1 cellular context compared by ENCODE assay signal in the genomic region with DNA sequence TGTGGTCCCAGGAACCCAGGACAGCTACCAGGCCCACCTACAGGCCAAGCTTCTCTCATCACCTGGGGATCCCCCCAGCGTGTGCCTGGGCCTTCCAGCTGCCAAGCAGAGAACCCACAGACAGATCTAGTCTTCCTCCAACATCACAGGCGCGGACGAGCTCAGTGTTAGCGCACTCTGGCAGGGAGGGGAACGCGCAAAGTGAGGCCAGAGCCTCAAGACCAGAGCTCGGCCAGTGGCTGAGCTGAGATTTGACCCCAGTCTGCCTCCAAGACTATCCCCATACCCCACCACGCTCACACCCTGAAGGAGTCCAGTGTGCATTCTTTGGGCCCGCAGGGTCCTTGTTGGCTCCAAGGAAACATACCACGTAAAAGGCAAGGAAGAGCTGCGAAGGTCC.
TF ChIP-seq lines count a peak whose summit lies in the region.

No MANE protein-coding gene starts in this region.

TF ChIP-seq in HepG2, 621 proteins besides CTCF, POLR2A, EP300 and RAD21:
- TF ChIP-seq, protein P1, sequence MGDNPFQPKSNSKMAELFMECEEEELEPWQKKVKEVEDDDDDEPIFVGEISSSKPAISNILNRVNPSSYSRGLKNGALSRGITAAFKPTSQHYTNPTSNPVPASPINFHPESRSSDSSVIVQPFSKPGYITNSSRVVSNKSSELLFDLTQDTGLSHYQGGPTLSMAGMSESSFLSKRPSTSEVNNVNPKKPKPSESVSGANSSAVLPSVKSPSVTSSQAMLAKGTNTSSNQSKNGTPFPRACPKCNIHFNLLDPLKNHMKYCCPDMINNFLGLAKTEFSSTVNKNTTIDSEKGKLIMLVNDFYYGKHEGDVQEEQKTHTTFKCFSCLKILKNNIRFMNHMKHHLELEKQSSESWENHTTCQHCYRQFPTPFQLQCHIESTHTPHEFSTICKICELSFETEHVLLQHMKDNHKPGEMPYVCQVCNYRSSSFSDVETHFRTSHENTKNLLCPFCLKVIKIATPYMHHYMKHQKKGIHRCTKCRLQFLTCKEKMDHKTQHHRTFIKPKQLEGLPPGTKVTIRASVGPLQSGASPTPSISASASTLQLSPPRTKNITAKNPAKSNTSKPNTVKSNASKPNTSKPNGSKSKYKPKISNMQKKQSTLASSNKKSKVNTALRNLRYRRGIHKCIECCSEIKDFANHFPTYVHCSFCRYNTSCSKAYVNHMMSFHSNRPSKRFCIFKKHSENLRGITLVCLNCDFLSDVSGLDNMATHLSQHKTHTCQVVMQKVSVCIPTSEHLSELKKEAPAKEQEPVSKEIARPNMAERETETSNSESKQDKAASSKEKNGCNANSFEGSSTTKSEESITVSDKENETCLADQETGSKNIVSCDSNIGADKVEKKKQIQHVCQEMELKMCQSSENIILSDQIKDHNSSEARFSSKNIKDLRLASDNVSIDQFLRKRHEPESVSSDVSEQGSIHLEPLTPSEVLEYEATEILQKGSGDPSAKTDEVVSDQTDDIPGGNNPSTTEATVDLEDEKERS (CRISPR knock-in tag; IDR thresholded peaks at IDR 0.05): no peak
TF ChIP-seq in HepG2: peak in this region for 0.
